15 cellular contexts compared by ENCODE assay signal in the genomic region with DNA sequence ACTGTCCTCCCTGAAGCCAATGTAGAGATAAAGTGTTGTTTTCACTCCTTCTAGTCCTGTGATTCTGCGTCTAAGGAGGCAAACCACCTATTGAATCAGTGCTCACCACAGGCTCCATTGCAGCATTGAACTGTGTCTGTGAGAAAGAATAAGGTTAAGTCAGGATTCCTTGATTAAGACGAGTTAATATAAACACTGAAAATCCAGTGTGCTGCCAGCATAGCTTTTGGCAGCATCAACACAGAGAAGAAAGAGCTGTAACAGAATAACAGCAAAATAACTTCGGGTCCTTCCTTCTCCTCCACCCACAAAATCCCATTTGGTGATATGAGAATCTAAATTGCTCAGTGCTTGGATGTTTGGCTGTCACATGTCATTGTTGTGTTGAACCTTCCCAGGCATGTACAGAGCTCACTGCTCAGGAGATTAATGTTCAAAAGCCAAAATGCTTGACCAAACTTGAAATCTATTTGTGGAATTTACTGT.
A peak's percentile ranks its signal among the peaks of the same experiment; 100 is the strongest.
DNase-seq lines count a peak whose midpoint lies in the region; ATAC-seq and TF ChIP-seq lines count a peak whose summit lies in the region.
"Had no signal": no experiment of that assay in that cellular context is flagged by ENCODE, and none has a peak within 500 bp of the region (broad histone marks: within the 10 kb centered on the region; RNA-seq: fewer than 3 reads in every experiment).

No MANE protein-coding gene starts in this region.

- no peaks in the 10 kb centered on the region for H3K79me2 ChIP-seq in trophoblast cell (ENCODE audit: control insufficient read depth, insufficient read depth, low read length, poor library complexity)

- POLR2A ChIA-PET in Caco-2 (lab: Charles Lee) = no interaction called here

- CTCF ChIA-PET in Caco-2 (lab: Charles Lee) = no interaction called here

- no peak overlapping the region for H2BK120ac ChIP-seq in trophoblast cell (ENCODE audit: insufficient read depth, low read length, poor library complexity)

- H3K23ac ChIP-seq in trophoblast cell (ENCODE audit: low read length) = no peak overlapping the region

- H4K91ac ChIP-seq in trophoblast cell (ENCODE audit: low read depth, low read length) = no peak overlapping the region

- H3K9me3 ChIP-seq in Caco-2 = peaks cover 4% of the 10 kb centered on the region; the same call in 1 of the 2 replicates
- H3K9me3 ChIP-seq in trophoblast cell (ENCODE audit: insufficient read depth, low read depth, low read length) = no peaks in the 10 kb centered on the region

- H4K8ac ChIP-seq in trophoblast cell (ENCODE audit: low read depth, low read length) = no peak overlapping the region

- H2AFZ ChIP-seq in trophoblast cell (ENCODE audit: insufficient read depth, low read length, poor library complexity) = no peak overlapping the region

- H3K27ac Mint-ChIP-seq in mesothelial cell of epicardium (peak overlapping the region; percentile 13), Caco-2 (ENCODE audit: unreplicated experiment) (no peak overlapping the region)
- H3K27ac Mint-ChIP-seq: activated CD8-positive, alpha-beta T cell treated with anti-CD3 and anti-CD28 coated beads for 36 hours; nephron progenitor cell had no signal

- H3K27me3 Mint-ChIP-seq in mesothelial cell of epicardium (ENCODE audit: low read depth) (no peaks in the 10 kb centered on the region), Caco-2 (ENCODE audit: insufficient read depth, unreplicated experiment) (no peaks in the 10 kb centered on the region)
- H3K27me3 Mint-ChIP-seq: activated CD8-positive, alpha-beta T cell treated with anti-CD3 and anti-CD28 coated beads for 36 hours had no signal

- BruUV-seq in Caco-2 (replicated peaks; lab: Mats Ljungman, UMichigan) = no TSS peak

- H3K9me3 Mint-ChIP-seq in mesothelial cell of epicardium (peaks cover 27% of the 10 kb centered on the region), Caco-2 (ENCODE audit: unreplicated experiment) (no peaks in the 10 kb centered on the region)

- no peak overlapping the region for H3K14ac ChIP-seq in trophoblast cell (ENCODE audit: low read length)

- no peak overlapping the region for H4K12ac ChIP-seq in trophoblast cell (ENCODE audit: low read depth, low read length)

- no peak overlapping the region for H3K4me3 Mint-ChIP-seq in mesothelial cell of epicardium
- no peak overlapping the region for H3K4me3 Mint-ChIP-seq in Caco-2 (ENCODE audit: unreplicated experiment)
- H3K4me3 Mint-ChIP-seq: activated CD8-positive, alpha-beta T cell treated with anti-CD3 and anti-CD28 coated beads for 36 hours; nephron progenitor cell had no signal

- DNase-seq in Right ventricle myocardium inferior (ENCODE audit: missing footprints) = no peak
- no peak for DNase-seq in cardiac septum (ENCODE audit: low spot score)
- peak; percentile 92 for DNase-seq in fibroblast of the aortic adventitia (ENCODE audit: low read depth)
- no peak for DNase-seq in mesothelial cell of epicardium (ENCODE audit: low spot score in 2 of 2, unreplicated experiment in 2 of 2)
- DNase-seq in Caco-2 = no peak
- no peak for DNase-seq in NCI-H1105 (lab: John Stamatoyannopoulos, UW)
- DNase-seq in germinal center (ENCODE audit: low spot score) = no peak
- no peak for DNase-seq in trophoblast cell
- DNase-seq: activated CD8-positive, alpha-beta T cell treated with anti-CD3 and anti-CD28 coated beads for 36 hours; activated gamma-delta T cell treated with Interleukin-2 at 50 U/mL for 16 hours; NCI-H187 treated with DMSO at 0.1 percent for 48 hours; NCI-H748 treated with DMSO at 0.1 percent for 48 hours; nephron progenitor cell; small intestine; substantia nigra had no signal

- H3K4me1 Mint-ChIP-seq in mesothelial cell of epicardium (peaks cover 35% of the 10 kb centered on the region), Caco-2 (ENCODE audit: low read depth, unreplicated experiment) (no peaks in the 10 kb centered on the region)

- ATAC-seq in Right ventricle myocardium inferior = peak; percentile 63
- ATAC-seq: activated CD8-positive, alpha-beta T cell treated with anti-CD3 and anti-CD28 coated beads for 36 hours had no signal

- intact Hi-C loops in Right ventricle myocardium inferior (cut with DNase I) = no loop called here
- intact Hi-C loops in cardiac septum (cut with DNase I) = loop anchor here (10.0 kb wide), 1 partner anchor 46 kb away; no protein-coding TSS in a partner anchor
- intact Hi-C loops in Caco-2 (cut with micrococcal nuclease; ENCODE audit: unreplicated experiment) = no loop called here

- no peak overlapping the region for H2BK12ac ChIP-seq in trophoblast cell (ENCODE audit: low read length)

- no peak overlapping the region for H3K4me3 ChIP-seq in fibroblast of the aortic adventitia (ENCODE audit: low read depth, low read length)
- no peak overlapping the region for H3K4me3 ChIP-seq in Caco-2 (ENCODE audit: low read depth, low read length)
- no peak overlapping the region for H3K4me3 ChIP-seq in trophoblast cell (ENCODE audit: low read depth, low read length)

- H3K18ac ChIP-seq in trophoblast cell (ENCODE audit: low read length) = no peak overlapping the region

- H3K27me3 ChIP-seq in Caco-2 (replicated peaks; ENCODE audit: control insufficient read depth, insufficient read depth, low read length) = no peaks in the 10 kb centered on the region
- H3K27me3 ChIP-seq in trophoblast cell (ENCODE audit: insufficient read depth, low read length) = no peaks in the 10 kb centered on the region

- H3K4me2 ChIP-seq in trophoblast cell (ENCODE audit: low read length) = no peak overlapping the region

- WGBS in trophoblast cell (ENCODE audit: extremely low coverage, insufficient coverage, insufficient read length) = no CpG with 5 or more reads among the region's 3 CpGs

- H2BK5ac ChIP-seq in trophoblast cell (ENCODE audit: low read depth, low read length, poor library complexity) = no peak overlapping the region

- H3K79me1 ChIP-seq in trophoblast cell (ENCODE audit: low read length) = peaks cover 4% of the 10 kb centered on the region

- H3K27ac ChIP-seq in trophoblast cell (ENCODE audit: low read depth, low read length) = no peak overlapping the region

- no peak overlapping the region for H2AK5ac ChIP-seq in trophoblast cell (ENCODE audit: low read length)

- no peak for TF ChIP-seq CTCF in fibroblast of the aortic adventitia (IDR thresholded peaks at IDR 0.05; ENCODE audit: insufficient read depth, low read length)
- TF ChIP-seq CTCF in mesothelial cell of epicardium (IDR thresholded peaks at IDR 0.05; ENCODE audit: unreplicated experiment) = no peak
- no peak for TF ChIP-seq CTCF in Caco-2 (IDR thresholded peaks at IDR 0.05; ENCODE audit: insufficient read depth in 1 of 2, low read depth in 1 of 2, low read length in 1 of 2, severe bottlenecking in 1 of 2, unreplicated experiment in 1 of 2)

- peaks cover 2% of the 10 kb centered on the region for H3K36me3 Mint-ChIP-seq in mesothelial cell of epicardium
- H3K36me3 Mint-ChIP-seq in Caco-2 (ENCODE audit: insufficient read depth, unreplicated experiment) = no peaks in the 10 kb centered on the region

- H3K9ac ChIP-seq in trophoblast cell (ENCODE audit: low read length) = no peak overlapping the region

- no peak overlapping the region for H3K4ac ChIP-seq in trophoblast cell (ENCODE audit: low read depth, low read length)

- peaks cover 10% of the 10 kb centered on the region; the same call in 1 of the 2 replicates for H3K4me1 ChIP-seq in Caco-2
- H3K4me1 ChIP-seq in trophoblast cell (ENCODE audit: control insufficient read depth in 1 of 2, insufficient read depth in 2 of 2, low read length in 2 of 2) = peaks cover 0 to 2% of the 10 kb centered on the region in 2 experiments

- no peaks in the 10 kb centered on the region for H3K36me3 ChIP-seq in Caco-2 (ENCODE audit: control insufficient read depth, insufficient read depth, low read length)
- no peaks in the 10 kb centered on the region for H3K36me3 ChIP-seq in trophoblast cell (ENCODE audit: control insufficient read depth in 1 of 2, insufficient read depth in 2 of 2, low read length in 2 of 2)
